Comparison of ENCODE assay signal across 19 cellular contexts in genomic region chr12:15474766-15475165, GRCh38.
"Had no signal": no experiment of that assay in that cellular context is flagged by ENCODE, and none has a peak within 500 bp of the region (broad histone marks: within the 10 kb centered on the region; RNA-seq: fewer than 3 reads in every experiment).

No MANE protein-coding gene starts in this region.

- H3K4me3 ChIP-seq: adrenal gland, ascending aorta, colonic mucosa, esophagus muscularis mucosa, neural progenitor cell, psoas muscle, upper lobe of right lung had no signal

- ATAC-seq: activated T-helper 17 cell treated with anti-CD3 and anti-CD28 coated beads, Interleukin-2, amount 50 U/mL, for 72 hours; left cardiac atrium; psoas muscle; right cardiac atrium; upper lobe of right lung; WTC11 had no signal

- H3K4me1 Mint-ChIP-seq: activated T-helper 17 cell treated with anti-CD3 and anti-CD28 coated beads, Interleukin-2, amount 50 U/mL, for 72 hours; memory B cell had no signal

- H3K4me3 Mint-ChIP-seq: activated naive CD8-positive, alpha-beta T cell; activated T-cell treated with anti-CD3 and anti-CD28 coated beads, Interleukin-2, amount 50 U/mL, for 24 hours; activated T-helper 17 cell treated with anti-CD3 and anti-CD28 coated beads, Interleukin-2, amount 50 U/mL, for 72 hours; memory B cell; neural progenitor cell; WTC11 had no signal

- H3K36me3 Mint-ChIP-seq: activated naive CD8-positive, alpha-beta T cell; memory B cell; neural progenitor cell; WTC11 had no signal

- DNase-seq: activated naive CD4-positive, alpha-beta T cell; activated T-cell treated with anti-CD3 and anti-CD28 coated beads, Interleukin-2, amount 50 U/mL, for 24 hours; adrenal gland; central memory CD4-positive, alpha-beta T cell; colonic mucosa; left cardiac atrium; psoas muscle; stimulated activated CD4-positive, alpha-beta T cell treated with anti-CD3 and anti-CD28 coated beads, Interleukin-4, amount 100 ng/mL, for 24 hours; stimulated activated naive CD4-positive, alpha-beta T cell treated with Interleukin-2 at 50 U/mL for 16 hours; T-helper 9 cell; upper lobe of right lung had no signal

- H3K4me1 ChIP-seq: adrenal gland, ascending aorta, colonic mucosa, esophagus muscularis mucosa, neural progenitor cell, psoas muscle, upper lobe of right lung had no signal

- H3K9me3 Mint-ChIP-seq: activated T-cell treated with anti-CD3 and anti-CD28 coated beads, Interleukin-2, amount 50 U/mL, for 24 hours; activated T-helper 17 cell treated with anti-CD3 and anti-CD28 coated beads, Interleukin-2, amount 50 U/mL, for 72 hours; memory B cell; neural progenitor cell; WTC11 had no signal

- H3K9me3 ChIP-seq: adrenal gland, ascending aorta, colonic mucosa, esophagus muscularis mucosa, psoas muscle, upper lobe of right lung had no signal

- H3K27ac Mint-ChIP-seq: activated naive CD8-positive, alpha-beta T cell; activated T-cell treated with anti-CD3 and anti-CD28 coated beads, Interleukin-2, amount 50 U/mL, for 24 hours; activated T-helper 17 cell treated with anti-CD3 and anti-CD28 coated beads, Interleukin-2, amount 50 U/mL, for 72 hours; memory B cell; neural progenitor cell; WTC11 had no signal

- H3K27ac ChIP-seq: adrenal gland, ascending aorta, colonic mucosa, esophagus muscularis mucosa, neural progenitor cell, psoas muscle, upper lobe of right lung had no signal

- H3K27me3 ChIP-seq: adrenal gland, ascending aorta, colonic mucosa, esophagus muscularis mucosa, neural progenitor cell, upper lobe of right lung had no signal

- H3K36me3 ChIP-seq: adrenal gland, ascending aorta, colonic mucosa, esophagus muscularis mucosa, neural progenitor cell, upper lobe of right lung had no signal
